1 cellular context compared by ENCODE assay signal in genomic region chr21:16870116-16870515, GRCh38.
TF ChIP-seq lines count a peak whose summit lies in the region.

No MANE protein-coding gene starts in this region.

TF ChIP-seq in GM23338, 12 proteins besides CTCF, POLR2A, EP300 and RAD21 (continued from another document):
- TF ChIP-seq, protein P1, sequence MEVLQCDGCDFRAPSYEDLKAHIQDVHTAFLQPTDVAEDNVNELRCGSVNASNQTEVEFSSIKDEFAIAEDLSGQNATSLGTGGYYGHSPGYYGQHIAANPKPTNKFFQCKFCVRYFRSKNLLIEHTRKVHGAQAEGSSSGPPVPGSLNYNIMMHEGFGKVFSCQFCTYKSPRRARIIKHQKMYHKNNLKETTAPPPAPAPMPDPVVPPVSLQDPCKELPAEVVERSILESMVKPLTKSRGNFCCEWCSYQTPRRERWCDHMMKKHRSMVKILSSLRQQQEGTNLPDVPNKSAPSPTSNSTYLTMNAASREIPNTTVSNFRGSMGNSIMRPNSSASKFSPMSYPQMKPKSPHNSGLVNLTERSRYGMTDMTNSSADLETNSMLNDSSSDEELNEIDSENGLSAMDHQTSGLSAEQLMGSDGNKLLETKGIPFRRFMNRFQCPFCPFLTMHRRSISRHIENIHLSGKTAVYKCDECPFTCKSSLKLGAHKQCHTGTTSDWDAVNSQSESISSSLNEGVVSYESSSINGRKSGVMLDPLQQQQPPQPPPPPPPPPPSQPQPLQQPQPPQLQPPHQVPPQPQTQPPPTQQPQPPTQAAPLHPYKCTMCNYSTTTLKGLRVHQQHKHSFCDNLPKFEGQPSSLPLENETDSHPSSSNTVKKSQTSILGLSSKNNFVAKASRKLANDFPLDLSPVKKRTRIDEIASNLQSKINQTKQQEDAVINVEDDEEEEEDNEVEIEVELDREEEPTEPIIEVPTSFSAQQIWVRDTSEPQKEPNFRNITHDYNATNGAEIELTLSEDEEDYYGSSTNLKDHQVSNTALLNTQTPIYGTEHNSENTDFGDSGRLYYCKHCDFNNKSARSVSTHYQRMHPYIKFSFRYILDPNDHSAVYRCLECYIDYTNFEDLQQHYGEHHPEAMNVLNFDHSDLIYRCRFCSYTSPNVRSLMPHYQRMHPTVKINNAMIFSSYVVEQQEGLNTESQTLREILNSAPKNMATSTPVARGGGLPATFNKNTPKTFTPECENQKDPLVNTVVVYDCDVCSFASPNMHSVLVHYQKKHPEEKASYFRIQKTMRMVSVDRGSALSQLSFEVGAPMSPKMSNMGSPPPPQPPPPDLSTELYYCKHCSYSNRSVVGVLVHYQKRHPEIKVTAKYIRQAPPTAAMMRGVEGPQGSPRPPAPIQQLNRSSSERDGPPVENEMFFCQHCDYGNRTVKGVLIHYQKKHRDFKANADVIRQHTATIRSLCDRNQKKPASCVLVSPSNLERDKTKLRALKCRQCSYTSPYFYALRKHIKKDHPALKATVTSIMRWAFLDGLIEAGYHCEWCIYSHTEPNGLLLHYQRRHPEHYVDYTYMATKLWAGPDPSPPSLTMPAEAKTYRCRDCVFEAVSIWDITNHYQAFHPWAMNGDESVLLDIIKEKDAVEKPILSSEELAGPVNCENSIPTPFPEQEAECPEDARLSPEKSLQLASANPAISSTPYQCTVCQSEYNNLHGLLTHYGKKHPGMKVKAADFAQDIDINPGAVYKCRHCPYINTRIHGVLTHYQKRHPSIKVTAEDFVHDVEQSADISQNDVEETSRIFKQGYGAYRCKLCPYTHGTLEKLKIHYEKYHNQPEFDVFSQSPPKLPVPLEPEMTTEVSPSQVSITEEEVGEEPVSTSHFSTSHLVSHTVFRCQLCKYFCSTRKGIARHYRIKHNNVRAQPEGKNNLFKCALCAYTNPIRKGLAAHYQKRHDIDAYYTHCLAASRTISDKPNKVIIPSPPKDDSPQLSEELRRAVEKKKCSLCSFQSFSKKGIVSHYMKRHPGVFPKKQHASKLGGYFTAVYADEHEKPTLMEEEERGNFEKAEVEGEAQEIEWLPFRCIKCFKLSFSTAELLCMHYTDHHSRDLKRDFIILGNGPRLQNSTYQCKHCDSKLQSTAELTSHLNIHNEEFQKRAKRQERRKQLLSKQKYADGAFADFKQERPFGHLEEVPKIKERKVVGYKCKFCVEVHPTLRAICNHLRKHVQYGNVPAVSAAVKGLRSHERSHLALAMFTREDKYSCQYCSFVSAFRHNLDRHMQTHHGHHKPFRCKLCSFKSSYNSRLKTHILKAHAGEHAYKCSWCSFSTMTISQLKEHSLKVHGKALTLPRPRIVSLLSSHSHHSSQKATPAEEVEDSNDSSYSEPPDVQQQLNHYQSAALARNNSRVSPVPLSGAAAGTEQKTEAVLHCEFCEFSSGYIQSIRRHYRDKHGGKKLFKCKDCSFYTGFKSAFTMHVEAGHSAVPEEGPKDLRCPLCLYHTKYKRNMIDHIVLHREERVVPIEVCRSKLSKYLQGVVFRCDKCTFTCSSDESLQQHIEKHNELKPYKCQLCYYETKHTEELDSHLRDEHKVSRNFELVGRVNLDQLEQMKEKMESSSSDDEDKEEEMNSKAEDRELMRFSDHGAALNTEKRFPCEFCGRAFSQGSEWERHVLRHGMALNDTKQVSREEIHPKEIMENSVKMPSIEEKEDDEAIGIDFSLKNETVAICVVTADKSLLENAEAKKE (CRISPR knock-in tag; IDR thresholded peaks at IDR 0.05), result no peak
- TF ChIP-seq CREB1 (CRISPR knock-in tag; IDR thresholded peaks at IDR 0.05; ENCODE audit: low read depth) (no peak), EZH2 (IDR thresholded peaks at IDR 0.05; ENCODE audit: low read depth, unreplicated experiment) (no peak), EZH2phosphoT487 (IDR thresholded peaks at IDR 0.05; ENCODE audit: unreplicated experiment) (no peak), ZNF331 (CRISPR knock-in tag; IDR thresholded peaks at IDR 0.05; ENCODE audit: low read depth) (no peak), JUNB (IDR thresholded peaks at IDR 0.05; ENCODE audit: unreplicated experiment) (no peak), POLR2AphosphoS5 (IDR thresholded peaks at IDR 0.05; ENCODE audit: low read depth) (no peak), NANOG (IDR thresholded peaks at IDR 0.05; ENCODE audit: borderline replicate concordance) (no peak), STAT1 (IDR thresholded peaks at IDR 0.05; ENCODE audit: unreplicated experiment) (no peak)
